20 cellular contexts compared by ENCODE assay signal in the genomic region with DNA sequence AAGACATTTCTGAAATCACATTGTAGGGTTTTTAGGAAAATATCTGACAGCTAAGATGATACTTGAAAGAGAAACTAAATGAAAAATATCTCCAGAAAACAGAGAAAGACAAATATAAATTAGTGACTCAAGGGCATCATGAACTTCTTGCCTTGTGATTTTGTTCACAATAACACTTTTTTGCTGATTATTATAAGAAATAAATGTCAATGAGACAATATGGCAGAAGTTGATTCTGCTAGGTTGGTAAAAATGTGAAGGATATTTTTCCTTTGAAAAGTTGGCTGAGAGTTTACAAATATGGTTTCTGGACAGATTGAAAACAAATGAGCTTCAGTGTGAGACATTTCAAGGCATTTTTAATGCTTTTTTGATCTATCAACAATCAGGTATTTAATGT.
DNase-seq lines count a peak whose midpoint lies in the region; ATAC-seq, FAIRE-seq and TF ChIP-seq lines count a peak whose summit lies in the region.
"Had no signal": no experiment of that assay in that cellular context is flagged by ENCODE, and none has a peak within 500 bp of the region (broad histone marks: within the 10 kb centered on the region; RNA-seq: fewer than 3 reads in every experiment).

No MANE protein-coding gene starts in this region.

- CTCF ChIA-PET in A549 (lab: Yijun Ruan, JAX) = no interaction called here

- in situ Hi-C loops in GM23248 (cut with MboI) = no loop called here

- no peaks in the 10 kb centered on the region for H3K36me3 Mint-ChIP-seq in chondrocyte (ENCODE audit: low read depth)
- H3K36me3 Mint-ChIP-seq in nephron (ENCODE audit: low read depth) = no peaks in the 10 kb centered on the region
- H3K36me3 Mint-ChIP-seq: CD4-positive, CD25-positive, alpha-beta regulatory T cell; CD8-positive, alpha-beta memory T cell had no signal

- H3K79me2 ChIP-seq in GM23248 (ENCODE audit: insufficient read depth) = no peaks in the 10 kb centered on the region

- no peaks in the 10 kb centered on the region for H3K27me3 ChIP-seq in GM23248 (replicated peaks; ENCODE audit: insufficient read depth)
- H3K27me3 ChIP-seq: BE2C had no signal

- H4K20me1 ChIP-seq in GM23248 (ENCODE audit: insufficient read depth) = no peaks in the 10 kb centered on the region

- H3F3A ChIP-seq in GM23248 (ENCODE audit: insufficient read depth) = no peaks in the 10 kb centered on the region

- TF ChIP-seq POLR2A in A549 (IDR thresholded peaks at IDR 0.05; ENCODE audit: low read length) (no peak), erythroblast (IDR thresholded peaks at IDR 0.05; ENCODE audit: low read length) (no peak)

- TF ChIP-seq RAD21 in A549 (conservative IDR thresholded peaks at IDR 0.05 in 1 of 2, IDR thresholded peaks at IDR 0.05 in 1 of 2) = no peak

- H3K9me3 ChIP-seq in A549 (0 out of 3 replicates have a peak, but pooled peaks cover 5% of the 10 kb centered on the region), GM23248 (ENCODE audit: low read depth) (no peaks in the 10 kb centered on the region)
- H3K9me3 ChIP-seq: BE2C had no signal

- H3K27ac Mint-ChIP-seq in chondrocyte (ENCODE audit: unreplicated experiment) = peak overlapping the region; percentile 50
- H3K27ac Mint-ChIP-seq in nephron = peak overlapping the region; percentile 9 to 65 (median 34)
- H3K27ac Mint-ChIP-seq: CD4-positive, CD25-positive, alpha-beta regulatory T cell; CD8-positive, alpha-beta memory T cell; H9 had no signal

- H3K4me3 ChIP-seq in A549 (no peak overlapping the region), GM23248 (no peak overlapping the region)
- H3K4me3 ChIP-seq: K562 had no signal

- ATAC-seq in A549 = no peak
- ATAC-seq: K562 had no signal

- H3K9me3 Mint-ChIP-seq in chondrocyte (ENCODE audit: low read depth) (peaks cover 9% of the 10 kb centered on the region), nephron (peaks cover 17% of the 10 kb centered on the region)

- no peak for TF ChIP-seq CTCF in A549 (IDR thresholded peaks at IDR 0.05)
- no peak for TF ChIP-seq CTCF in chondrocyte (IDR thresholded peaks at IDR 0.05)
- TF ChIP-seq CTCF in nephron (IDR thresholded peaks at IDR 0.05; ENCODE audit: unreplicated experiment in 3 of 3) = no peak

- TF ChIP-seq EP300 in A549 (IDR thresholded peaks at IDR 0.05) = no peak

- DNase-seq in A549 (ENCODE audit: low read depth in 1 of 2, low spot score in 1 of 2) (no peak), GM23248 (no peak), chondrocyte (ENCODE audit: low spot score) (no peak), urothelium cell line (ENCODE audit: low spot score) (no peak), erythroblast (lab: John Stamatoyannopoulos, UW) (no peak), DMS114 treated with DMSO at 0.1 percent for 48 hours (lab: John Stamatoyannopoulos, UW; ENCODE audit: unreplicated experiment) (no peak), AG08395 (ENCODE audit: low spot score) (no peak)
- DNase-seq: BE2C; C1 segment of cervical spinal cord; CD4-positive, CD25-positive, alpha-beta regulatory T cell; CD8-positive, alpha-beta memory T cell; COR-L47; DMS79 treated with DMSO at 0.1 percent for 48 hours; GF-D8; H9; IMR-90 had no signal

- peak overlapping the region; percentile 1; the same call in 1 of the 2 replicates for H2AFZ ChIP-seq in GM23248

- H3K9me2 ChIP-seq in GM23248 (ENCODE audit: insufficient read depth) = no peaks in the 10 kb centered on the region

- H3K27ac ChIP-seq in A549 (no peak overlapping the region), GM23248 (no peak overlapping the region)
- H3K27ac ChIP-seq: 22Rv1 had no signal

- H3K4me1 ChIP-seq in A549 (peaks cover 11% of the 10 kb centered on the region; the same call in 2 of the 3 replicates), GM23248 (ENCODE audit: insufficient read depth) (no peaks in the 10 kb centered on the region)
- H3K4me1 ChIP-seq: BE2C had no signal

- H3K27me3 Mint-ChIP-seq in chondrocyte (ENCODE audit: low read depth) (no peaks in the 10 kb centered on the region), nephron (ENCODE audit: low read depth) (no peaks in the 10 kb centered on the region)
- H3K27me3 Mint-ChIP-seq: CD4-positive, CD25-positive, alpha-beta regulatory T cell; CD8-positive, alpha-beta memory T cell had no signal

- H3K4me2 ChIP-seq in A549 (peak overlapping the region; percentile 39), GM23248 (ENCODE audit: unreplicated experiment) (no peak overlapping the region)

- peaks cover 10% of the 10 kb centered on the region for H3K4me1 Mint-ChIP-seq in chondrocyte (ENCODE audit: low read depth)
- no peaks in the 10 kb centered on the region for H3K4me1 Mint-ChIP-seq in nephron
- H3K4me1 Mint-ChIP-seq: CD4-positive, CD25-positive, alpha-beta regulatory T cell; CD8-positive, alpha-beta memory T cell; H9 had no signal

- no peak for FAIRE-seq in A549 (lab: Jason Lieb, UNC)
- FAIRE-seq in urothelium cell line (lab: Jason Lieb, UNC) = no peak
- FAIRE-seq: H1, K562 had no signal

- no peak overlapping the region for H3K9ac ChIP-seq in GM23248

- H3K4me3 Mint-ChIP-seq in chondrocyte (ENCODE audit: unreplicated experiment) = no peak overlapping the region
- H3K4me3 Mint-ChIP-seq in nephron = no peak overlapping the region
- H3K4me3 Mint-ChIP-seq: CD4-positive, CD25-positive, alpha-beta regulatory T cell; CD8-positive, alpha-beta memory T cell; H9 had no signal

- POLR2A ChIA-PET in A549 (lab: Yijun Ruan, JAX) = no interaction called here

- H3K36me3 ChIP-seq in GM23248 (ENCODE audit: low read depth) = no peaks in the 10 kb centered on the region
- H3K36me3 ChIP-seq: BE2C had no signal

TF ChIP-seq in A549, 52 proteins besides CTCF, POLR2A, EP300 and RAD21:
- TF ChIP-seq HOXA7 (CRISPR knock-in tag; IDR thresholded peaks at IDR 0.05) (no peak), ZSCAN20 (CRISPR knock-in tag; IDR thresholded peaks at IDR 0.05) (no peak)
